In the genomic region with DNA sequence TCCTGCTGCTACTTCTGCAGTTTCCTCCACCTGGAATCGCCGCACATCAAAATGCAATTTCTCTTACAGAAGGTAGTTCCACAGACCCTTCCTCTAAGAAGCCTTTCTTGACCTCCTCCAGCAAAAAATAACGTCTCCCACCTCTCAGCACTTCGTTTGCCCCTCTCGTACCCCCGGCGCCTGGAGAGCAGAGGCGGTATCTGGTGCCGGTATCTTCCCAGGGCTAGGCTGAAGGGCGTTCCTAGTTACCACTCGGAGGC, we compare ENCODE assay signal across 9 cellular contexts. TPM values are rescaled to one million over a fixed set of nuclear protein-coding genes. Genes with fewer than 3 reads are reported as not detected.
DNase-seq lines count a peak whose midpoint lies in the region; ATAC-seq and TF ChIP-seq lines count a peak whose summit lies in the region.
"Had no signal": no experiment of that assay in that cellular context is flagged by ENCODE, and none has a peak within 500 bp of the region (broad histone marks: within the 10 kb centered on the region; RNA-seq: fewer than 3 reads in every experiment).

No MANE protein-coding gene starts in this region.

- H3K9me3 Mint-ChIP-seq in activated B cell treated with CpG ODN at 0.5 μM for 24 hours: no peaks in the 10 kb centered on the region

- peaks cover 0 to 24% (median 14%) of the 10 kb centered on the region in 9 donors for H3K36me3 ChIP-seq in heart left ventricle
- peaks cover under 1 to 7% (median 4%) of the 10 kb centered on the region in 4 donors for H3K36me3 ChIP-seq in liver (ENCODE audit: control insufficient read depth in 4 of 4, insufficient read depth in 3 of 4, low read depth in 1 of 4, low read length in 3 of 4)
- no peaks in the 10 kb centered on the region for H3K36me3 ChIP-seq in urinary bladder (ENCODE audit: insufficient read depth)

- no peak for TF ChIP-seq CTCF in heart left ventricle (IDR thresholded peaks at IDR 0.05)
- no peak for TF ChIP-seq CTCF in activated B cell treated with CpG ODN at 0.5 μM for 24 hours (IDR thresholded peaks at IDR 0.05)
- no peak for TF ChIP-seq CTCF in liver (IDR thresholded peaks at IDR 0.05; ENCODE audit: low read depth, low read length, missing input control)

- ATAC-seq in heart left ventricle: no peak
- ATAC-seq in activated B cell treated with CpG ODN at 0.5 μM for 24 hours (ENCODE audit: low read depth): peak; percentile 3

- H3K27me3 Mint-ChIP-seq in activated B cell treated with CpG ODN at 0.5 μM for 24 hours: no peaks in the 10 kb centered on the region

- CTCF ChIA-PET in activated B cell treated with CpG ODN at 0.5 μM for 24 hours (lab: Charles Lee): interaction anchor here (0.6 to 3.8 kb wide), 37 partner anchors 9 to 512 kb away, joined by 3 to 35 read pairs (median 5); partner anchors contain the start of genes ITGAL, SEPHS2, ZNF48 and ZNF688

- H3K9me3 ChIP-seq in heart left ventricle (no peaks in the 10 kb centered on the region), liver (ENCODE audit: control insufficient read depth in 4 of 4, low read length in 3 of 4) (no peaks in the 10 kb centered on the region)

- peaks cover 32% of the 10 kb centered on the region for H3K36me3 Mint-ChIP-seq in activated B cell treated with CpG ODN at 0.5 μM for 24 hours (ENCODE audit: low read depth)

- POLR2A ChIA-PET in activated B cell treated with CpG ODN at 0.5 μM for 24 hours (lab: Charles Lee): interaction anchor here (0.6 to 2.7 kb wide), 44 partner anchors 10 to 639 kb away, joined by 3 to 51 read pairs (median 7); partner anchors contain the start of genes CD2BP2, CORO1A, FBRS and ITGAL

- H3K4me3 Mint-ChIP-seq in activated B cell treated with CpG ODN at 0.5 μM for 24 hours: no peak overlapping the region

- H3K4me1 Mint-ChIP-seq in activated B cell treated with CpG ODN at 0.5 μM for 24 hours: peaks cover 2% of the 10 kb centered on the region

- TF ChIP-seq POLR2A in heart left ventricle (IDR thresholded peaks at IDR 0.05): no peak

- H3K27ac ChIP-seq in heart left ventricle (peak overlapping the region in 11 of 12 donors; percentile 31 to 79 (median 73)), liver (ENCODE audit: low read depth in 1 of 2, low read length in 2 of 2) (peak overlapping the region; percentile 19 to 54), urinary bladder (ENCODE audit: low read depth) (no peak overlapping the region)

- peak overlapping the region; percentile 30 to 88 (median 71) for H3K4me3 ChIP-seq in heart left ventricle
- peak overlapping the region; percentile 44 to 71 (median 69) for H3K4me3 ChIP-seq in liver (ENCODE audit: low read depth in 1 of 3, low read length in 3 of 3)
- H3K4me3 ChIP-seq in urinary bladder (ENCODE audit: low read depth, low read length): peak overlapping the region; percentile 52

- DNase-seq in heart left ventricle (no peak), cardiac septum (ENCODE audit: low spot score) (no peak), activated B cell treated with CpG ODN at 0.5 μM for 24 hours (no peak), hippocampal formation (lab: John Stamatoyannopoulos, UW) (no peak), ecto neural progenitor cell (ENCODE audit: low spot score) (no peak)
- DNase-seq in effector CD8-positive, alpha-beta T cell (lab: John Stamatoyannopoulos, UW): no peak

- no peak for TF ChIP-seq RAD21 in liver (IDR thresholded peaks at IDR 0.05)

- peak overlapping the region; percentile 45 to 51 for H3K9ac ChIP-seq in liver (ENCODE audit: low read depth in 1 of 2, low read length in 2 of 2)

- 2 to 4% (median 2%) methylated on average over 11 of the region's 11 CpGs for WGBS in heart left ventricle, 4 donors
- WGBS in liver: 7% methylated on average over 11 of the region's 11 CpGs
- WGBS in urinary bladder: 3% methylated on average over 11 of the region's 11 CpGs

- intact Hi-C loops in heart left ventricle (cut with DNase I): loop anchor here in 1 of 10 donors (5.0 kb wide), 1 partner anchor 203 kb away; no protein-coding TSS in a partner anchor
- intact Hi-C loops in cardiac septum (cut with DNase I): no loop called here
- intact Hi-C loops in activated B cell treated with CpG ODN at 0.5 μM for 24 hours (cut with micrococcal nuclease): no loop called here

- peaks cover 0 to 22% (median 13%) of the 10 kb centered on the region in 12 donors for H3K4me1 ChIP-seq in heart left ventricle
- peaks cover 3 to 19% (median 15%) of the 10 kb centered on the region in 4 donors for H3K4me1 ChIP-seq in liver (ENCODE audit: control insufficient read depth in 4 of 4, insufficient read depth in 4 of 4, low read length in 3 of 4)
- H3K4me1 ChIP-seq in urinary bladder (ENCODE audit: insufficient read depth): peaks cover 5% of the 10 kb centered on the region

- no peak overlapping the region for H3K27ac Mint-ChIP-seq in activated B cell treated with CpG ODN at 0.5 μM for 24 hours

- no peaks in the 10 kb centered on the region for H3K27me3 ChIP-seq in heart left ventricle
- H3K27me3 ChIP-seq in liver (ENCODE audit: control insufficient read depth in 4 of 4, insufficient read depth in 4 of 4, low read length in 3 of 4): no peaks in the 10 kb centered on the region

TF ChIP-seq in liver, 16 proteins besides CTCF, POLR2A, EP300 and RAD21:
- TF ChIP-seq ATF3 (IDR thresholded peaks at IDR 0.05): no peak
- no peak for TF ChIP-seq YY1 (IDR thresholded peaks at IDR 0.05)
- TF ChIP-seq MAX (IDR thresholded peaks at IDR 0.05): no peak
- no peak for TF ChIP-seq HNF4G (IDR thresholded peaks at IDR 0.05)
- TF ChIP-seq ZBTB33 (IDR thresholded peaks at IDR 0.05): no peak
- TF ChIP-seq FOXA1 (IDR thresholded peaks at IDR 0.05): no peak
- no peak for TF ChIP-seq TAF1 (conservative IDR thresholded peaks at IDR 0.05)
TF ChIP-seq in liver: peak in this region for 0.

RNA-seq across cellular contexts. Expression of gene DCTPP1, which starts 0.5 kb away (rescaled TPM):
- total RNA-seq in heart left ventricle (10 to 100 TPM; 18.9 to 32.6 (median 28.4) TPM), cardiac septum (23.1 TPM), activated B cell treated with CpG ODN at 0.5 μM for 24 hours (66.7 and 81.5 TPM in 2 replicates), liver (10 to 100 TPM in 1 of 2 donors, 1 to 10 TPM in 1; 6.0 to 12.0 TPM), urinary bladder (8.0 TPM)
- polyA plus RNA-seq in heart left ventricle (10 to 100 TPM; 13.8 to 68.7 TPM), liver (10 to 100 TPM; 18.1 to 18.8 TPM), urinary bladder (36.7 TPM)

RNA-seq across cellular contexts. Expression of gene SEPHS2, which starts 16.3 kb away (rescaled TPM):
- total RNA-seq in heart left ventricle (10 to 100 TPM; 15.1 to 46.2 (median 30.0) TPM), cardiac septum (27.3 TPM), activated B cell treated with CpG ODN at 0.5 μM for 24 hours (79.1 and 80.0 TPM in 2 replicates), liver (100 to 1,000 TPM in 1 of 2 donors, 10 to 100 TPM in 1; 50.1 to 122 TPM), urinary bladder (7.1 TPM)
- polyA plus RNA-seq in heart left ventricle (10 to 100 TPM; 18.9 to 62.8 TPM), liver (100 to 1,000 TPM; 143 to 241 TPM), urinary bladder (45.8 TPM)

RNA-seq across cellular contexts. Expression of gene ZNF771, which starts 21.9 kb away (rescaled TPM):
- total RNA-seq in heart left ventricle: 10 to 100 TPM in 2 of 9 donors, 1 to 10 TPM in 7; 4.8 to 18.8 (median 6.8) TPM
- 10 to 100 TPM in 1 of 2 donors, 1 to 10 TPM in 1; 4.4 to 13.6 TPM for polyA plus RNA-seq in heart left ventricle
- 7.5 TPM for total RNA-seq in cardiac septum
- 4.4 and 5.2 TPM in 2 replicates for total RNA-seq in activated B cell treated with CpG ODN at 0.5 μM for 24 hours
- total RNA-seq in liver: 1 to 10 TPM; 2.6 to 8.0 TPM
- 1 to 10 TPM; 5.2 to 5.3 TPM for polyA plus RNA-seq in liver
- 5.2 TPM for total RNA-seq in urinary bladder
- 18.6 TPM for polyA plus RNA-seq in urinary bladder

RNA-seq across cellular contexts. Expression of gene ZNF48, which starts 34.1 kb away (rescaled TPM):
- total RNA-seq in heart left ventricle: 10 to 100 TPM in 1 of 9 donors, 1 to 10 TPM in 8; 4.1 to 10.3 (median 5.9) TPM
- 10 to 100 TPM in 1 of 2 donors, 1 to 10 TPM in 1; 3.1 to 11.0 TPM for polyA plus RNA-seq in heart left ventricle
- 6.1 TPM for total RNA-seq in cardiac septum
- total RNA-seq in activated B cell treated with CpG ODN at 0.5 μM for 24 hours: 11.7 and 13.0 TPM in 2 replicates
- 1 to 10 TPM; 3.2 to 4.7 TPM for total RNA-seq in liver
- polyA plus RNA-seq in liver: 1 to 10 TPM; 2.3 to 3.0 TPM
- total RNA-seq in urinary bladder: 6.7 TPM
- polyA plus RNA-seq in urinary bladder: 10.2 TPM

RNA-seq across cellular contexts. Expression of gene ITGAL, which starts 43.2 kb away (rescaled TPM):
- 10 to 100 TPM in 2 of 9 donors, 1 to 10 TPM in 4, under 1 TPM in 3; 0.25 to 29.5 (median 1.8) TPM for total RNA-seq in heart left ventricle
- 1 to 10 TPM in 1 of 2 donors, under 1 TPM in 1; 0.47 to 1.3 TPM for polyA plus RNA-seq in heart left ventricle
- total RNA-seq in cardiac septum: 2.9 TPM
- 216 and 240 TPM in 2 replicates for total RNA-seq in activated B cell treated with CpG ODN at 0.5 μM for 24 hours
- total RNA-seq in liver: 10 to 100 TPM in 1 of 2 donors, 1 to 10 TPM in 1; 9.4 to 11.8 TPM
- 1 to 10 TPM; 4.3 to 4.4 TPM for polyA plus RNA-seq in liver
- total RNA-seq in urinary bladder: 4.1 TPM
- polyA plus RNA-seq in urinary bladder: 1.8 TPM
- total RNA-seq: LHCN-M2 had no signal
